ENCODE assay signal across 21 cellular contexts in the genomic region with DNA sequence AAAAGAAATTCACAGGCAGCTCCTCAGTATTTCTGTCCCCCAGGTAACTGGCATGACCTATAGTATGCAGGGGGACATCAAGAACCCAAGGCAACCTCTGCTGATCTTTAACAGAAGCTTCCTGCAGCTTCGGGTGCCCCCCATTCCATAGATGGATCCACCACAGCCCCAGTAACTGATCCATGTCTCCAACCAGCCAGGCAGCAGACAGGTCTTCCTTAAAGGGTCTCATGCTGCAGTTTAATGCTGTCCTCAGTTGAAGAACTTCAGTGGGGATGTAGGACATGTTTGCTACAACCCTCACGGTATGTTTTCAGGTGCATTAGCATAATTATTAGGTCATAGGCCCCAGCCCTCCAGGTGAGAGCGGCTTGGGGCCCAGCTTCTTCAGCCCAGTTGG.
"Had no signal": no experiment of that assay in that cellular context is flagged by ENCODE, and none has a peak within 500 bp of the region (broad histone marks: within the 10 kb centered on the region; RNA-seq: fewer than 3 reads in every experiment).

No MANE protein-coding gene starts in this region.

- H3K4me3 Mint-ChIP-seq: dendritic cell treated with granulocyte-macrophage colony-stimulating factor and Interleukin-4, amounts not matched to agents 40 ng/mL and 50 ng/mL, for 4 days; effector memory CD8-positive, alpha-beta T cell; immature natural killer cell; mesothelial cell of epicardium; naive B cell; naive thymus-derived CD8-positive, alpha-beta T cell had no signal

- H3K9me3 ChIP-seq: colonic mucosa, esophagus muscularis mucosa, gastroesophageal sphincter, heart left ventricle, left lung, lower lobe of right lung, mucosa of descending colon had no signal

- H2AFZ ChIP-seq: hepatocyte had no signal

- H3K27me3 Mint-ChIP-seq: effector memory CD8-positive, alpha-beta T cell; naive thymus-derived CD8-positive, alpha-beta T cell had no signal

- H3K36me3 ChIP-seq: colonic mucosa, esophagus muscularis mucosa, gastroesophageal sphincter, heart left ventricle, left lung, lower lobe of right lung had no signal

- H3K4me1 ChIP-seq: colonic mucosa, esophagus muscularis mucosa, foreskin keratinocyte, gastroesophageal sphincter, heart left ventricle, lower lobe of right lung had no signal

- H3K79me2 ChIP-seq: hepatocyte had no signal

- ATAC-seq: effector memory CD8-positive, alpha-beta T cell; foreskin keratinocyte; gastroesophageal sphincter; heart left ventricle; left cardiac atrium; left lung; left ventricle myocardium superior; lower lobe of right lung; mucosa of descending colon; naive thymus-derived CD8-positive, alpha-beta T cell had no signal

- H3K9me3 Mint-ChIP-seq: effector memory CD8-positive, alpha-beta T cell; immature natural killer cell; mesothelial cell of epicardium had no signal

- H3K36me3 Mint-ChIP-seq: mesothelial cell of epicardium, naive B cell had no signal

- H3K27me3 ChIP-seq: colonic mucosa, foreskin keratinocyte, hepatocyte, left lung had no signal

- H3K4me3 ChIP-seq: colonic mucosa, esophagus muscularis mucosa, gastroesophageal sphincter, heart left ventricle, hepatocyte, left lung, lower lobe of right lung, mucosa of descending colon had no signal

- H3K27ac ChIP-seq: colonic mucosa, esophagus muscularis mucosa, foreskin keratinocyte, gastroesophageal sphincter, heart left ventricle, hepatocyte, left lung, lower lobe of right lung had no signal

- H3K4me1 Mint-ChIP-seq: mesothelial cell of epicardium had no signal

- DNase-seq: colonic mucosa; cortex of kidney; effector CD8-positive, alpha-beta T cell; effector memory CD8-positive, alpha-beta T cell; foreskin keratinocyte; heart left ventricle; hypothalamus; immature natural killer cell; left cardiac atrium; left lung; left ventricle myocardium superior; lower lobe of right lung; mesenchymal stem cell; mucosa of descending colon; naive B cell; naive thymus-derived CD8-positive, alpha-beta T cell had no signal

- H3K4me2 ChIP-seq: hepatocyte had no signal

- H3K27ac Mint-ChIP-seq: dendritic cell treated with granulocyte-macrophage colony-stimulating factor and Interleukin-4, amounts not matched to agents 40 ng/mL and 50 ng/mL, for 4 days; effector memory CD8-positive, alpha-beta T cell; immature natural killer cell; mesothelial cell of epicardium had no signal
